In the genomic region with DNA sequence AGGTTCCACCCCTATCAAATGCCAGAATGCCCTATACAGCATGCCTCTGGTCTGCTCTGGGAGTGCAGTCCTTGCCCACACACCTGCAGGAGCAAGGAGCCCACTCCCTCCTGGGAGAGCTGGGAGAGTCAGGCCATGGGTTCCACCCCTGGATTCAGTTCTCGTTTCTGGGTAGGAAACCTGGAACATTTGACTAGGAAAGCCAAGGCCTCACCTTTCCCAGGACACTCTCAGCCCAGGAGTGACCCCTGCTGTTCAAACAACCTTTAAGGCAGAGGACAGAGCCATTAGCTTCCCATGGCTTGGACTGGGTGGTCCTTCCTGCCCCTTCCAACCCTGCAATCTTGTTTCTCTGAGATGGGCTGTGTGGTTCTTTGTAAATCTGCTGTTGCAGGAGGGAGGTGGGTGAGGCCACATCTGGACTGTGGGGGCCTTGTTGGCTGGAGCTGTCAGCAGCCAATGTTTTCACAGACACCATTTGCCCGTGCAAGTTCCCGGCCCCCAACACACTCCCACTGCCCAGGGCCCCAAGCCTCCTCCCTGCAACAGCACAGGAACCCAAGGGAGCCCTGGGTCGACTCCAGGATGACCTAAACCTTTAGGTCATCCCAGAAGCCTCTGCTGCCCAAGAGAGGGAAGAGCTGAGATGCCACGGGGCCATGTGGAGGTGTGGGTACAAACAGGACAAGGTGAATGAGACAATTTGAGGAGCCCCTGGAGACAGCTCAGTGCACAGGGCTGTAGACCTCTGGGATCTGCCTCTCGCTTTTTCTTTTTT, we compare ENCODE assay signal across 10 cellular contexts.
DNase-seq lines count a peak whose midpoint lies in the region; ATAC-seq and TF ChIP-seq lines count a peak whose summit lies in the region.
"Had no signal": no experiment of that assay in that cellular context is flagged by ENCODE, and none has a peak within 500 bp of the region (broad histone marks: within the 10 kb centered on the region; RNA-seq: fewer than 3 reads in every experiment).

No MANE protein-coding gene starts in this region.

- no peaks in the 10 kb centered on the region for H3K27me3 ChIP-seq in HCT116 (ENCODE audit: insufficient read depth, low read length)
- peaks cover 0 to 6% (median 0%) of the 10 kb centered on the region in 3 donors for H3K27me3 ChIP-seq in stomach
- H3K27me3 ChIP-seq: MG63 had no signal

- POLR2A ChIA-PET in HCT116 (lab: Charles Lee) = interaction anchor here (1.5 to 2.8 kb wide), 2 partner anchors 232 to 233 kb away, joined by 4 to 14 read pairs; a partner anchor contains a TSS

- TF ChIP-seq RAD21 in HCT116 (IDR thresholded peaks at IDR 0.05; ENCODE audit: low read depth) = peak; percentile 72

- TF ChIP-seq EP300 in stomach (IDR thresholded peaks at IDR 0.05) = no peak

- TF ChIP-seq POLR2A in HCT116 (IDR thresholded peaks at IDR 0.05; ENCODE audit: borderline replicate concordance, extremely low read depth, insufficient read depth, insufficient read length) = no peak
- TF ChIP-seq POLR2A in stomach (IDR thresholded peaks at IDR 0.05) = no peak

- BruUV-seq in HCT116 (replicated peaks; lab: Mats Ljungman, UMichigan) = no TSS peak

- H3K9me3 ChIP-seq in HCT116 (ENCODE audit: control insufficient read depth in 1 of 2, insufficient read depth in 1 of 2, low read depth in 1 of 2, low read length in 2 of 2) = no peaks in the 10 kb centered on the region
- peaks cover 0 to 14% (median 3%) of the 10 kb centered on the region in 4 donors for H3K9me3 ChIP-seq in stomach
- H3K9me3 ChIP-seq: MG63 had no signal

- H3K9me2 ChIP-seq in HCT116 (ENCODE audit: insufficient read depth) = no peaks in the 10 kb centered on the region

- DNase-seq in HCT116 (ENCODE audit: low read depth, low spot score) (peak; percentile 3), astrocyte of the spinal cord (ENCODE audit: low read depth, low spot score) (peak; percentile 34), iPS-NIHi11 (ENCODE audit: low spot score) (peak; percentile 33), stomach (peak; percentile 54), COLO829 (ENCODE audit: low spot score) (no peak)
- DNase-seq in stimulated activated naive CD8-positive, alpha-beta T cell treated with anti-CD3 and anti-CD28 coated beads, Interleukin-15, Interleukin-2, amounts not matched to agents 100 U/mL and 50 U/mL, for 24 hours = no peak
- DNase-seq: activated CD4-positive, alpha-beta T cell treated with anti-CD3 and anti-CD28 coated beads for 4 hours; MG63 had no signal

- no peak overlapping the region for H3K4me2 ChIP-seq in HCT116 (ENCODE audit: low read length)

- no peaks in the 10 kb centered on the region for H3K79me2 ChIP-seq in HCT116 (ENCODE audit: insufficient read depth, low read length)

- ATAC-seq in HCT116 = peak; percentile 82
- no peak for ATAC-seq in stimulated activated naive CD8-positive, alpha-beta T cell treated with anti-CD3 and anti-CD28 coated beads, Interleukin-15, Interleukin-2, amounts not matched to agents 100 U/mL and 50 U/mL, for 24 hours
- no peak for ATAC-seq in HG02588 (IDR thresholded peaks at IDR 0.05; ENCODE audit: unreplicated experiment)
- no peak for ATAC-seq in HG03439 (IDR thresholded peaks at IDR 0.05; ENCODE audit: unreplicated experiment)

- H3K36me3 ChIP-seq in HCT116 (ENCODE audit: control insufficient read depth in 1 of 2, insufficient read depth in 2 of 2, low read length in 2 of 2) (no peaks in the 10 kb centered on the region), stomach (no peaks in the 10 kb centered on the region)
- H3K36me3 ChIP-seq: MG63 had no signal

- no peak overlapping the region for H3K9ac ChIP-seq in HCT116 (ENCODE audit: low read length)

- 45 to 64% (median 61%) methylated on average over 5 to 6 of the region's 6 CpGs for WGBS in stomach, 5 donors

- RAD21 ChIA-PET in HCT116 (lab: Charles Lee; ENCODE audit: low non-redundant PET in 1 of 2, low total read pairs in 2 of 2, uncharacterized antibody in 2 of 2, unreplicated experiment in 2 of 2) = interaction anchor here (0.7 to 1.5 kb wide), 3 partner anchors 98 to 233 kb away, joined by 3 to 29 read pairs (median 5); a partner anchor contains a TSS

- intact Hi-C loops in HCT116 (cut with micrococcal nuclease) (loop anchor here (1.0 kb wide), 1 partner anchor 233 kb away; no protein-coding TSS in a partner anchor), stomach (cut with DNase I; ENCODE audit: low total_unique reads) (loop anchor here (5.0 to 10.0 kb wide), 2 partner anchors 164 to 234 kb away; a partner anchor contains a TSS)

- H2AFZ ChIP-seq in HCT116 (ENCODE audit: low read depth, low read length, poor library complexity, severe bottlenecking) = no peak overlapping the region

- in situ Hi-C loops in astrocyte of the spinal cord (cut with HindIII; ENCODE audit: low sequenced_read_pairs) = no loop called here

- H3K4me3 ChIP-seq in HCT116 (replicated peaks in 1 of 2; ENCODE audit: low read depth in 1 of 2, low read length in 2 of 2) (no peak overlapping the region), astrocyte of the spinal cord (ENCODE audit: low read depth, low read length) (no peak overlapping the region), stomach (no peak overlapping the region)
- H3K4me3 ChIP-seq: MG63 had no signal

- TF ChIP-seq CTCF in HCT116 (IDR thresholded peaks at IDR 0.05 in 2 of 3, conservative IDR thresholded peaks at IDR 0.05 in 1 of 3; ENCODE audit: borderline replicate concordance in 1 of 3, insufficient read depth in 1 of 3, low read depth in 2 of 3, low read length in 2 of 3) (peak; percentile 11 to 38 (median 29); a peak in 3 of 6 replicates), astrocyte of the spinal cord (IDR thresholded peaks at IDR 0.05; ENCODE audit: low read depth, low read length) (peak; percentile 39), stomach (IDR thresholded peaks at IDR 0.05) (peak in 4 of 7 experiments; percentile 12 to 50 (median 23))

- no peak overlapping the region for H3K27ac ChIP-seq in HCT116 (ENCODE audit: low read depth, low read length)
- H3K27ac ChIP-seq in stomach = no peak overlapping the region

- H3K4me1 ChIP-seq in HCT116 (ENCODE audit: control insufficient read depth in 1 of 2, insufficient read depth in 2 of 2, low read length in 2 of 2) = no peaks in the 10 kb centered on the region
- H3K4me1 ChIP-seq in stomach = no peaks in the 10 kb centered on the region

- CTCF ChIA-PET in HCT116 (lab: Charles Lee) = interaction anchor here (1.9 to 3.1 kb wide), 2 partner anchors 233 to 238 kb away, joined by 9 to 33 read pairs; a partner anchor contains a TSS

- H4K20me1 ChIP-seq in HCT116 (ENCODE audit: insufficient read depth) = no peaks in the 10 kb centered on the region

TF ChIP-seq in HCT116, 20 proteins besides CTCF, POLR2A, EP300 and RAD21:
- 0 out of 2 replicates have a peak, but pooled peaks have one; percentile 15 for TF ChIP-seq ZFX (IDR thresholded peaks at IDR 0.05)
- TF ChIP-seq, protein P1, sequence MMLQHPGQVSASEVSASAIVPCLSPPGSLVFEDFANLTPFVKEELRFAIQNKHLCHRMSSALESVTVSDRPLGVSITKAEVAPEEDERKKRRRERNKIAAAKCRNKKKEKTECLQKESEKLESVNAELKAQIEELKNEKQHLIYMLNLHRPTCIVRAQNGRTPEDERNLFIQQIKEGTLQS (IDR thresholded peaks at IDR 0.05) = no peak
- TF ChIP-seq, protein P2, sequence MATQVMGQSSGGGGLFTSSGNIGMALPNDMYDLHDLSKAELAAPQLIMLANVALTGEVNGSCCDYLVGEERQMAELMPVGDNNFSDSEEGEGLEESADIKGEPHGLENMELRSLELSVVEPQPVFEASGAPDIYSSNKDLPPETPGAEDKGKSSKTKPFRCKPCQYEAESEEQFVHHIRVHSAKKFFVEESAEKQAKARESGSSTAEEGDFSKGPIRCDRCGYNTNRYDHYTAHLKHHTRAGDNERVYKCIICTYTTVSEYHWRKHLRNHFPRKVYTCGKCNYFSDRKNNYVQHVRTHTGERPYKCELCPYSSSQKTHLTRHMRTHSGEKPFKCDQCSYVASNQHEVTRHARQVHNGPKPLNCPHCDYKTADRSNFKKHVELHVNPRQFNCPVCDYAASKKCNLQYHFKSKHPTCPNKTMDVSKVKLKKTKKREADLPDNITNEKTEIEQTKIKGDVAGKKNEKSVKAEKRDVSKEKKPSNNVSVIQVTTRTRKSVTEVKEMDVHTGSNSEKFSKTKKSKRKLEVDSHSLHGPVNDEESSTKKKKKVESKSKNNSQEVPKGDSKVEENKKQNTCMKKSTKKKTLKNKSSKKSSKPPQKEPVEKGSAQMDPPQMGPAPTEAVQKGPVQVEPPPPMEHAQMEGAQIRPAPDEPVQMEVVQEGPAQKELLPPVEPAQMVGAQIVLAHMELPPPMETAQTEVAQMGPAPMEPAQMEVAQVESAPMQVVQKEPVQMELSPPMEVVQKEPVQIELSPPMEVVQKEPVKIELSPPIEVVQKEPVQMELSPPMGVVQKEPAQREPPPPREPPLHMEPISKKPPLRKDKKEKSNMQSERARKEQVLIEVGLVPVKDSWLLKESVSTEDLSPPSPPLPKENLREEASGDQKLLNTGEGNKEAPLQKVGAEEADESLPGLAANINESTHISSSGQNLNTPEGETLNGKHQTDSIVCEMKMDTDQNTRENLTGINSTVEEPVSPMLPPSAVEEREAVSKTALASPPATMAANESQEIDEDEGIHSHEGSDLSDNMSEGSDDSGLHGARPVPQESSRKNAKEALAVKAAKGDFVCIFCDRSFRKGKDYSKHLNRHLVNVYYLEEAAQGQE (IDR thresholded peaks at IDR 0.05; ENCODE audit: low read depth) = no peak
- no peak for TF ChIP-seq JUND (IDR thresholded peaks at IDR 0.05)
- no peak for TF ChIP-seq SRF (IDR thresholded peaks at IDR 0.05; ENCODE audit: low read depth)

Comparison
In these comparisons a context has a peak if more than half of its experiments do, and no peak if none do; other contexts are left out.
1. DNase-seq: peak in HCT116 (single experiment), astrocyte of the spinal cord (single experiment), iPS-NIHi11 (single experiment) and stomach (single experiment); none in stimulated activated naive CD8-positive, alpha-beta T cell treated with anti-CD3 and anti-CD28 coated beads, Interleukin-15, Interleukin-2, amounts not matched to agents 100 U/mL and 50 U/mL, for 24 hours (single experiment) and COLO829 (single experiment).
2. Peak in every context shown above with its lines, with median percentiles within 50 percentile points of each other: CTCF ChIP-seq.